Comparison of ENCODE assay signal across 15 cellular contexts in genomic region chr2:238716585-238716984, GRCh38.
"Had no signal": no experiment of that assay in that cellular context is flagged by ENCODE, and none has a peak within 500 bp of the region (broad histone marks: within the 10 kb centered on the region; RNA-seq: fewer than 3 reads in every experiment).

No MANE protein-coding gene starts in this region.

- H3K9me3 ChIP-seq: mucosa of descending colon, tibial nerve, upper lobe of right lung, vagina had no signal

- H2AFZ ChIP-seq: hepatocyte had no signal

- H3K27ac ChIP-seq: foreskin keratinocyte, hepatocyte, tibial nerve, upper lobe of right lung, vagina had no signal

- H3K4me2 ChIP-seq: hepatocyte had no signal

- H3K9me3 Mint-ChIP-seq: effector memory CD8-positive, alpha-beta T cell; natural killer cell; neural crest cell had no signal

- H3K4me1 ChIP-seq: upper lobe of right lung had no signal

- H3K79me2 ChIP-seq: hepatocyte had no signal

- H3K36me3 Mint-ChIP-seq: natural killer cell had no signal

- H3K4me3 ChIP-seq: hepatocyte, mucosa of descending colon, tibial nerve, upper lobe of right lung, vagina had no signal

- DNase-seq: effector memory CD8-positive, alpha-beta T cell; foreskin keratinocyte; mucosa of descending colon; natural killer cell; posterior cingulate gyrus; right cardiac atrium; small intestine; stimulated activated CD4-positive, alpha-beta T cell treated with anti-CD3 and anti-CD28 coated beads, Interleukin-12 subunit alpha, Interleukin-12 subunit beta, amount 100 ng/mL, for 4 hours; stimulated activated CD4-positive, alpha-beta T cell treated with anti-CD3 and anti-CD28 coated beads, Interleukin-2, amount 100 ng/mL, for 48 hours; stimulated activated naive CD4-positive, alpha-beta T cell treated with Interleukin-2 at 50 U/mL for 16 hours; upper lobe of right lung had no signal

- H3K4me1 Mint-ChIP-seq: natural killer cell, neural crest cell had no signal

- H3K27me3 ChIP-seq: foreskin keratinocyte, hepatocyte, tibial nerve, vagina had no signal

- H3K27ac Mint-ChIP-seq: effector memory CD8-positive, alpha-beta T cell; natural killer cell had no signal

- H3K36me3 ChIP-seq: tibial nerve, upper lobe of right lung, vagina had no signal

- H3K4me3 Mint-ChIP-seq: effector memory CD8-positive, alpha-beta T cell; natural killer cell; neural crest cell had no signal
